In genomic region chr3:13262493-13263211, GRCh38 we compare ENCODE assay signal across 1 cellular context.
TF ChIP-seq lines count a peak whose summit lies in the region.

No MANE protein-coding gene starts in this region.

TF ChIP-seq in HepG2, 621 proteins besides CTCF, POLR2A, EP300 and RAD21 (continued from another document and continues in another):
- TF ChIP-seq AHDC1 (CRISPR knock-in tag; IDR thresholded peaks at IDR 0.05; ENCODE audit: borderline replicate concordance) (peak; percentile 65; the same call in 1 of the 2 replicates), ATF3 (CRISPR knock-in tag; IDR thresholded peaks at IDR 0.05) (peak; percentile 45; the same call in 1 of the 2 replicates), LCORL (IDR thresholded peaks at IDR 0.05) (peak; percentile 59), LCORL (CRISPR knock-in tag; IDR thresholded peaks at IDR 0.05) (peak; percentile 91), CEBPB (IDR thresholded peaks at IDR 0.05; ENCODE audit: borderline replicate concordance, low read depth, low read length) (peak; percentile 97), MTA3 (CRISPR knock-in tag; IDR thresholded peaks at IDR 0.05) (no peak), SMAD9 (CRISPR knock-in tag; IDR thresholded peaks at IDR 0.05) (no peak), ZBTB26 (CRISPR knock-in tag; IDR thresholded peaks at IDR 0.05; ENCODE audit: borderline replicate concordance) (peak; percentile 98), ZNF18 (CRISPR knock-in tag; IDR thresholded peaks at IDR 0.05; ENCODE audit: insufficient replicate concordance) (peak; percentile 89), ATF7-NPFF (CRISPR knock-in tag; IDR thresholded peaks at IDR 0.05; ENCODE audit: low read depth) (peak; percentile 81), KLF9 (CRISPR knock-in tag; IDR thresholded peaks at IDR 0.05; ENCODE audit: low read depth) (peak; percentile 94), PRDM10 (CRISPR knock-in tag; IDR thresholded peaks at IDR 0.05; ENCODE audit: low read depth) (peak; percentile 79; the same call in 1 of the 2 replicates), FOXA3 (CRISPR knock-in tag; IDR thresholded peaks at IDR 0.05) (peak; percentile 94), NCOA2 (CRISPR knock-in tag; IDR thresholded peaks at IDR 0.05) (peak; percentile 95), DMTF1 (CRISPR knock-in tag; IDR thresholded peaks at IDR 0.05) (no peak), ZNF143 (CRISPR knock-in tag; IDR thresholded peaks at IDR 0.05) (peak; percentile 46; the same call in 1 of the 2 replicates), BCL3 (CRISPR knock-in tag; IDR thresholded peaks at IDR 0.05) (no peak), HMGXB3 (CRISPR knock-in tag; IDR thresholded peaks at IDR 0.05; ENCODE audit: borderline replicate concordance) (peak; percentile 80), HNRNPUL1 (IDR thresholded peaks at IDR 0.05; ENCODE audit: low read depth, low read length) (peak; percentile 50; the same call in 1 of the 2 replicates), NR2F2 (IDR thresholded peaks at IDR 0.05; ENCODE audit: borderline replicate concordance, low read depth) (peak; percentile 68; the same call in 1 of the 2 replicates), CHD2 (IDR thresholded peaks at IDR 0.05; ENCODE audit: low read depth, low read length) (peak; percentile 56; the same call in 1 of the 2 replicates), SNRNP70 (IDR thresholded peaks at IDR 0.05; ENCODE audit: low read depth, low read length) (no peak), NFATC3 (CRISPR knock-in tag; IDR thresholded peaks at IDR 0.05) (no peak)
